Comparison of ENCODE assay signal across 16 cellular contexts in the genomic region with DNA sequence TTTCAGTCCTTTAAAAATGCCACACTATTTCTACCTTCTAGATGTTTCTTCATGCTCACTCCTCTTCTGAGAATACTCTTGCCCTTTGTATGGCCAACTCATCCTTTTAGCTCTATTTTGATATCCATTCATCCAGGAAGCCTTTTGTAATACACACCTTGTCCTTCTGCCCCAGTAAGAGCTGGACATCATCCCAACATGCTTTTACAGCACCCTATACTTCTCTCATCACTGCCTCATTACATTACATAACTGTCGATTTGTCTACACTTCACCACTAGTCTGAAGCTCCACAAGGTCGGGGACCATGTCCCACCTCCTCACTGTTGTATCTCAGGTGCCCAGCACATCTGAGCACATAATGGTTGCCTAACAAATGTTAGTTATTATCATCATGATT. TPM values are rescaled to one million over a fixed set of nuclear protein-coding genes. Genes with fewer than 3 reads are reported as not detected.
DNase-seq lines count a peak whose midpoint lies in the region; ATAC-seq and TF ChIP-seq lines count a peak whose summit lies in the region.
"Had no signal": no experiment of that assay in that cellular context is flagged by ENCODE, and none has a peak within 500 bp of the region (broad histone marks: within the 10 kb centered on the region; RNA-seq: fewer than 3 reads in every experiment).

No MANE protein-coding gene starts in this region.

- TF ChIP-seq CTCF in colonic mucosa (IDR thresholded peaks at IDR 0.05) (no peak), stomach (IDR thresholded peaks at IDR 0.05) (no peak)

- no peak overlapping the region for H2BK5ac ChIP-seq in trophoblast cell (ENCODE audit: low read depth, low read length, poor library complexity)

- H3K9me3 ChIP-seq in Karpas-422 (ENCODE audit: low read length) = no peaks in the 10 kb centered on the region
- H3K9me3 ChIP-seq in colonic mucosa = no peaks in the 10 kb centered on the region
- H3K9me3 ChIP-seq in trophoblast cell (ENCODE audit: insufficient read depth, low read depth, low read length) = no peaks in the 10 kb centered on the region
- H3K9me3 ChIP-seq in stomach = no peaks in the 10 kb centered on the region
- H3K9me3 ChIP-seq: A549, BE2C had no signal

- DNase-seq in Karpas-422 (peak; percentile 15), colonic mucosa (no peak), trophoblast cell (no peak), NCI-H1092 treated with DMSO at 0.1 percent for 48 hours (lab: John Stamatoyannopoulos, UW) (no peak), stomach (no peak)
- DNase-seq: BE2C; CD4-positive, alpha-beta memory T cell; DMS153; DMS79 treated with DMSO at 0.1 percent for 48 hours; EL; GM23248; H7 had no signal

- no peak overlapping the region for H3K4me3 ChIP-seq in Karpas-422 (ENCODE audit: low read length)
- H3K4me3 ChIP-seq in colonic mucosa = no peak overlapping the region
- no peak overlapping the region for H3K4me3 ChIP-seq in trophoblast cell (ENCODE audit: low read depth, low read length)
- H3K4me3 ChIP-seq in stomach = no peak overlapping the region
- H3K4me3 ChIP-seq: A549, GM23248 had no signal

- H4K12ac ChIP-seq in trophoblast cell (ENCODE audit: low read depth, low read length) = no peak overlapping the region

- H3K36me3 ChIP-seq in Karpas-422 (ENCODE audit: insufficient read depth, low read length) (no peaks in the 10 kb centered on the region), colonic mucosa (no peaks in the 10 kb centered on the region), trophoblast cell (ENCODE audit: control insufficient read depth in 1 of 2, insufficient read depth in 2 of 2, low read length in 2 of 2) (no peaks in the 10 kb centered on the region), stomach (no peaks in the 10 kb centered on the region)
- H3K36me3 ChIP-seq: BE2C had no signal

- H4K91ac ChIP-seq in trophoblast cell (ENCODE audit: low read depth, low read length) = no peak overlapping the region

- H4K8ac ChIP-seq in trophoblast cell (ENCODE audit: low read depth, low read length) = no peak overlapping the region

- no peaks in the 10 kb centered on the region for H3K27me3 ChIP-seq in Karpas-422 (ENCODE audit: low read length)
- no peaks in the 10 kb centered on the region for H3K27me3 ChIP-seq in colonic mucosa
- H3K27me3 ChIP-seq in trophoblast cell (ENCODE audit: insufficient read depth, low read length) = no peaks in the 10 kb centered on the region
- no peaks in the 10 kb centered on the region for H3K27me3 ChIP-seq in stomach
- H3K27me3 ChIP-seq: BE2C had no signal

- WGBS in trophoblast cell (ENCODE audit: extremely low coverage, insufficient coverage, insufficient read length) = no CpG with 5 or more reads among the region's 2 CpGs
- 74 to 85% (median 79%) methylated on average over 2 of the region's 2 CpGs for WGBS in stomach, 5 donors

- no peak for TF ChIP-seq POLR2A in stomach (IDR thresholded peaks at IDR 0.05)

- H3K4ac ChIP-seq in trophoblast cell (ENCODE audit: low read depth, low read length) = no peak overlapping the region

- H3K23ac ChIP-seq in trophoblast cell (ENCODE audit: low read length) = no peak overlapping the region

- H3K18ac ChIP-seq in trophoblast cell (ENCODE audit: low read length) = no peak overlapping the region

- no peaks in the 10 kb centered on the region for H4K20me1 ChIP-seq in Karpas-422 (ENCODE audit: insufficient read depth, low read depth, low read length)

- H2AK5ac ChIP-seq in trophoblast cell (ENCODE audit: low read length) = peak overlapping the region; percentile 38

- H3K9me2 ChIP-seq in Karpas-422 (replicated peaks; ENCODE audit: insufficient read depth, low read length) = no peaks in the 10 kb centered on the region

- peaks cover 7% of the 10 kb centered on the region for H3K79me1 ChIP-seq in trophoblast cell (ENCODE audit: low read length)

- intact Hi-C loops in colonic mucosa (cut with DNase I) = no loop called here
- intact Hi-C loops in stomach (cut with DNase I; ENCODE audit: low total_unique reads) = no loop called here

- ATAC-seq in HG03439 (IDR thresholded peaks at IDR 0.05; ENCODE audit: unreplicated experiment) = no peak
- ATAC-seq: A549 had no signal

- H3K9ac ChIP-seq in Karpas-422 (ENCODE audit: low read length) (no peak overlapping the region), colonic mucosa (ENCODE audit: low read depth in 2 of 2, low read length in 2 of 2) (no peak overlapping the region), trophoblast cell (ENCODE audit: low read length) (no peak overlapping the region)
- H3K9ac ChIP-seq: GM23248 had no signal

- H3K14ac ChIP-seq in trophoblast cell (ENCODE audit: low read length) = peak overlapping the region; percentile 9

- H3K27ac ChIP-seq in Karpas-422 (ENCODE audit: low read length) = no peak overlapping the region
- peak overlapping the region; percentile 23 for H3K27ac ChIP-seq in colonic mucosa
- no peak overlapping the region for H3K27ac ChIP-seq in trophoblast cell (ENCODE audit: low read depth, low read length)
- no peak overlapping the region for H3K27ac ChIP-seq in stomach
- H3K27ac ChIP-seq: A549, C4-2B, GM23248 had no signal

- TF ChIP-seq EP300 in stomach (IDR thresholded peaks at IDR 0.05) = no peak

- no peak overlapping the region for H2AFZ ChIP-seq in Karpas-422 (ENCODE audit: low read length)
- no peak overlapping the region for H2AFZ ChIP-seq in trophoblast cell (ENCODE audit: insufficient read depth, low read length, poor library complexity)

- H3K4me1 ChIP-seq in Karpas-422 (ENCODE audit: low read length) (peaks cover 5% of the 10 kb centered on the region; the same call in 1 of the 2 replicates), colonic mucosa (peaks cover 4% of the 10 kb centered on the region), trophoblast cell (ENCODE audit: control insufficient read depth in 1 of 2, insufficient read depth in 2 of 2, low read length in 2 of 2) (peaks cover 2% of the 10 kb centered on the region in 2 experiments), stomach (no peaks in the 10 kb centered on the region)
- H3K4me1 ChIP-seq: A549, BE2C had no signal

- peak overlapping the region; percentile 52 for H2BK120ac ChIP-seq in trophoblast cell (ENCODE audit: insufficient read depth, low read length, poor library complexity)

- peak overlapping the region; percentile 24 for H2BK12ac ChIP-seq in trophoblast cell (ENCODE audit: low read length)

- H3K79me2 ChIP-seq in Karpas-422 (ENCODE audit: low read length) = no peaks in the 10 kb centered on the region
- H3K79me2 ChIP-seq in trophoblast cell (ENCODE audit: control insufficient read depth, insufficient read depth, low read length, poor library complexity) = no peaks in the 10 kb centered on the region

- H3K4me2 ChIP-seq in Karpas-422 (ENCODE audit: low read depth, low read length, poor library complexity, severe bottlenecking) (no peak overlapping the region), trophoblast cell (ENCODE audit: low read length) (no peak overlapping the region)

RNA-seq across cellular contexts. Expression of gene PRR15, which starts 29.2 kb away (rescaled TPM):
- not detected in 2 replicates for total RNA-seq in Karpas-422 (2014; rRNA removed; shearing (Covaris generic); ENCODE audit: low replicate concordance)
- total RNA-seq in colonic mucosa (100 to 1,000 TPM; 129 to 194 TPM), stomach (10 to 100 TPM in 2 of 5 donors, 1 to 10 TPM in 3; 6.1 to 53.6 (median 9.9) TPM)
- polyA plus RNA-seq in trophoblast cell (2013) = 89.1 and 96.9 TPM in 2 replicates
- polyA plus RNA-seq in stomach = 10 to 100 TPM in 2 of 3 donors, 1 to 10 TPM in 1; 7.0 to 50.3 (median 10.6) TPM
- total RNA-seq: CD4-positive, alpha-beta memory T cell had no signal
- polyA plus RNA-seq: AG04450; CD4-positive, alpha-beta memory T cell had no signal
